Comparison of ENCODE assay signal across 12 cellular contexts in the genomic region with DNA sequence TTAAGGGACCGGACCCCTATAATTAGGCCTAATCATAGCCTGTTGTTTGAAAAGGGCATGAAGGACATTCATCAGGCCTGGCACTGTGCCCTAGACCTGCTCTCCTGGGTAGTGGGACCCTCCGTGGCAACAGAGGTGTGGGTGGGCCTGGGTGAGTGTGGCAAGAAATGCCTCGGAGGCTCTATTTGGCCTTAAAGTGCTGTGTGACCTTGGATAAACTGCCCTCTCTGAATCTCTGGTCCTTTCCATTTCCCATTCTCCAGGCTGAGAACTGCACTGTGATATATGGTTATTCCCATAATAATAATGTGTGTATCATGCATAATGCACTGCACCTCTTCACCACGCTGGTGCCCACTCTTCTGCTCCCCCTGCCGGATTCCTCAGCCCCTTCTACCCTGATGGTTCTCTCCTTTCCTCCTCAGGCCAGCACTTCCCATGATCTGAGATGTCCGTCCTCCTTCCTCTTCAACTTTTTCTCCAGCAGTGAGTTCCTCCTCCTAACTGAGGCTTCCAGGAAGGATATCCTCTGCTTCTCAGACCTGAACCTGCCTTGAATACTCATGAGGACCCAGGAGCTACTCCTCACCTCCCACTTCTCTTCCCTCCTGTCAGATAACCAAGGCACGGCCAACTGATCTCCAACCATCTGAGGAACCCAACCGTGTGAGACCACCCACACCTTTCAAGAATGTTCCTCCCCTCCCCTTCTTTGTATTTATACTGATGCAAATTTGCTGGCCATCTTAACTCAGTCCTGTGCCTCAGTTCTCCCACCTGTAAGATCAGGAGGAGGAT.
DNase-seq lines count a peak whose midpoint lies in the region; ATAC-seq, FAIRE-seq and TF ChIP-seq lines count a peak whose summit lies in the region.
"Had no signal": no experiment of that assay in that cellular context is flagged by ENCODE, and none has a peak within 500 bp of the region (broad histone marks: within the 10 kb centered on the region; RNA-seq: fewer than 3 reads in every experiment).

No MANE protein-coding gene starts in this region.

- BruUV-seq in HepG2 (replicated peaks; lab: Mats Ljungman, UMichigan): no TSS peak

- H3K4me2 ChIP-seq in BLaER1 treated with 17β-estradiol and CSF1 and Interleukin-3, amounts not matched to agents 10 nM and 100 nM: peak overlapping the region; percentile 33 to 72 (median 61)
- H3K4me2 ChIP-seq in HepG2 (ENCODE audit: low read depth, low read length): no peak overlapping the region

- TF ChIP-seq CTCF in RWPE2 (IDR thresholded peaks at IDR 0.05; ENCODE audit: poor library complexity, severe bottlenecking) (no peak), HepG2 (CRISPR knock-in tag; IDR thresholded peaks at IDR 0.05) (peak; percentile 55)

- no peak for FAIRE-seq in HepG2 (lab: Jason Lieb, UNC)
- FAIRE-seq: TTC549 had no signal

- in situ Hi-C loops in HepG2 (cut with HindIII; ENCODE audit: extremely low pct_ligation_motif_present, low pct_unique_long_range_greater_than_20kb): no loop called here

- ATAC-seq in GM18511 (IDR thresholded peaks at IDR 0.05; ENCODE audit: unreplicated experiment) (peak; percentile 57), RWPE2 (ENCODE audit: low read depth) (peak; percentile 59; the same call in 1 of the 3 replicates), HepG2 (peak; percentile 60)

- H3K27me3 ChIP-seq in BLaER1 treated with 17β-estradiol and CSF1 and Interleukin-3, amounts not matched to agents 10 nM and 100 nM: no peaks in the 10 kb centered on the region
- H3K27me3 ChIP-seq in RWPE2 (ENCODE audit: insufficient read depth, poor library complexity, severe bottlenecking): no peaks in the 10 kb centered on the region
- H3K27me3 ChIP-seq in HepG2 (ENCODE audit: control insufficient read depth in 1 of 2, insufficient read depth in 2 of 2, low read length in 2 of 2): no peaks in the 10 kb centered on the region
- H3K27me3 ChIP-seq in MG63: no peaks in the 10 kb centered on the region

- 83% methylated on average over 8 of the region's 8 CpGs for WGBS in HepG2 (ENCODE audit: low lambda C conversion rate)

- no peaks in the 10 kb centered on the region for H3K36me3 ChIP-seq in BLaER1 treated with 17β-estradiol and CSF1 and Interleukin-3, amounts not matched to agents 10 nM and 100 nM
- no peaks in the 10 kb centered on the region for H3K36me3 ChIP-seq in RWPE2 (ENCODE audit: low read depth)
- no peaks in the 10 kb centered on the region for H3K36me3 ChIP-seq in HepG2 (replicated peaks in 1 of 2; ENCODE audit: control insufficient read depth in 1 of 2, insufficient read depth in 2 of 2, low read length in 2 of 2)
- no peaks in the 10 kb centered on the region for H3K36me3 ChIP-seq in MG63
- H3K36me3 ChIP-seq: prostate gland had no signal

- H3K4me3 ChIP-seq in BLaER1 treated with 17β-estradiol and CSF1 and Interleukin-3, amounts not matched to agents 10 nM and 100 nM: no peak overlapping the region
- H3K4me3 ChIP-seq in RWPE2 (ENCODE audit: severe bottlenecking): no peak overlapping the region
- no peak overlapping the region for H3K4me3 ChIP-seq in HepG2 (replicated peaks in 1 of 3; ENCODE audit: insufficient read depth in 1 of 3, low read depth in 2 of 3, low read length in 3 of 3)
- no peak overlapping the region for H3K4me3 ChIP-seq in MG63
- H3K4me3 ChIP-seq: prostate gland had no signal

- H3K79me2 ChIP-seq in HepG2 (ENCODE audit: insufficient read depth, low read length): no peaks in the 10 kb centered on the region

- no peak for TF ChIP-seq POLR2A in HepG2 (IDR thresholded peaks at IDR 0.05; ENCODE audit: insufficient read depth in 1 of 2, low read depth in 2 of 2, low read length in 2 of 2)

- TF ChIP-seq EP300 in HepG2 (IDR thresholded peaks at IDR 0.05; ENCODE audit: low read depth in 2 of 2, low read length in 2 of 2) (no peak), HepG2 (CRISPR knock-in tag; IDR thresholded peaks at IDR 0.05; ENCODE audit: borderline replicate concordance) (no peak)

- CTCF ChIA-PET in HepG2 (lab: Yijun Ruan, JAX; ENCODE audit: low intra/inter-chr PET ratio, low total read pairs): no interaction called here

- TF ChIP-seq RAD21 in HepG2 (CRISPR knock-in tag; IDR thresholded peaks at IDR 0.05): no peak

- DNase-seq in RWPE2 (ENCODE audit: low spot score) (no peak), HepG2 (ENCODE audit: low spot score) (no peak), MG63 (no peak), LoVo (ENCODE audit: low spot score) (no peak)
- DNase-seq in activated CD4-positive, alpha-beta T cell treated with anti-CD3 and anti-CD28 coated beads for 48 hours: no peak
- DNase-seq in effector CD8-positive, alpha-beta T cell (lab: John Stamatoyannopoulos, UW): no peak
- DNase-seq: cortex of kidney, mesendoderm had no signal

- H4K20me1 ChIP-seq in BLaER1 treated with 17β-estradiol and CSF1 and Interleukin-3, amounts not matched to agents 10 nM and 100 nM: no peaks in the 10 kb centered on the region
- H4K20me1 ChIP-seq in HepG2 (ENCODE audit: insufficient read depth, low read length): no peaks in the 10 kb centered on the region

- no peak overlapping the region for H2AFZ ChIP-seq in HepG2 (ENCODE audit: low read length)

- POLR2A ChIA-PET in HepG2 (lab: Yijun Ruan, JAX): interaction anchor here (1.3 kb wide), 1 partner anchor 203 kb away, joined by 3 read pairs; no protein-coding TSS in a partner anchor

- H3K4me1 ChIP-seq in BLaER1 treated with 17β-estradiol and CSF1 and Interleukin-3, amounts not matched to agents 10 nM and 100 nM: peaks cover 15 to 27% (median 22%) of the 10 kb centered on the region in 10 experiments
- H3K4me1 ChIP-seq in RWPE2 (ENCODE audit: insufficient read depth, poor library complexity, severe bottlenecking) (no peaks in the 10 kb centered on the region), HepG2 (ENCODE audit: insufficient read depth, low read length) (peaks cover 24% of the 10 kb centered on the region)
- H3K4me1 ChIP-seq: prostate gland had no signal

- H3K9ac ChIP-seq in BLaER1 treated with 17β-estradiol and CSF1 and Interleukin-3, amounts not matched to agents 10 nM and 100 nM: no peak overlapping the region
- no peak overlapping the region for H3K9ac ChIP-seq in HepG2 (ENCODE audit: insufficient read depth, low read depth, low read length)

- peak overlapping the region in 3 of 11 experiments; percentile 7 to 26 (median 23); a peak in 3 of 22 replicates for H3K27ac ChIP-seq in BLaER1 treated with 17β-estradiol and CSF1 and Interleukin-3, amounts not matched to agents 10 nM and 100 nM
- H3K27ac ChIP-seq in RWPE2 (ENCODE audit: poor library complexity, severe bottlenecking) (no peak overlapping the region), HepG2 (ENCODE audit: extremely low read length, insufficient read depth, low read length) (no peak overlapping the region)
- H3K27ac ChIP-seq: prostate gland had no signal

- intact Hi-C loops in HepG2 (cut with micrococcal nuclease; ENCODE audit: unreplicated experiment): no loop called here

- H3K9me3 ChIP-seq in BLaER1 treated with 17β-estradiol and CSF1 and Interleukin-3, amounts not matched to agents 10 nM and 100 nM (replicated peaks in 1 of 11): no peaks in the 10 kb centered on the region
- no peaks in the 10 kb centered on the region for H3K9me3 ChIP-seq in RWPE2 (ENCODE audit: severe bottlenecking)
- no peaks in the 10 kb centered on the region for H3K9me3 ChIP-seq in HepG2 (ENCODE audit: low read length)
- H3K9me3 ChIP-seq in MG63: no peaks in the 10 kb centered on the region
- H3K9me3 ChIP-seq: prostate gland had no signal

TF ChIP-seq in HepG2, 621 proteins besides CTCF, POLR2A, EP300 and RAD21:
- TF ChIP-seq STAG1 (CRISPR knock-in tag; IDR thresholded peaks at IDR 0.05): peak; percentile 44
- peak; percentile 78 for TF ChIP-seq ZNF768 (CRISPR knock-in tag; IDR thresholded peaks at IDR 0.05)
- peak; percentile 40; the same call in 1 of the 2 replicates for TF ChIP-seq SMC3 (IDR thresholded peaks at IDR 0.05; ENCODE audit: low read length)
- no peak for TF ChIP-seq CREM (IDR thresholded peaks at IDR 0.05)
- no peak for TF ChIP-seq CREM (CRISPR knock-in tag; IDR thresholded peaks at IDR 0.05)
